Comparison of ENCODE assay signal across 23 cellular contexts in the genomic region with DNA sequence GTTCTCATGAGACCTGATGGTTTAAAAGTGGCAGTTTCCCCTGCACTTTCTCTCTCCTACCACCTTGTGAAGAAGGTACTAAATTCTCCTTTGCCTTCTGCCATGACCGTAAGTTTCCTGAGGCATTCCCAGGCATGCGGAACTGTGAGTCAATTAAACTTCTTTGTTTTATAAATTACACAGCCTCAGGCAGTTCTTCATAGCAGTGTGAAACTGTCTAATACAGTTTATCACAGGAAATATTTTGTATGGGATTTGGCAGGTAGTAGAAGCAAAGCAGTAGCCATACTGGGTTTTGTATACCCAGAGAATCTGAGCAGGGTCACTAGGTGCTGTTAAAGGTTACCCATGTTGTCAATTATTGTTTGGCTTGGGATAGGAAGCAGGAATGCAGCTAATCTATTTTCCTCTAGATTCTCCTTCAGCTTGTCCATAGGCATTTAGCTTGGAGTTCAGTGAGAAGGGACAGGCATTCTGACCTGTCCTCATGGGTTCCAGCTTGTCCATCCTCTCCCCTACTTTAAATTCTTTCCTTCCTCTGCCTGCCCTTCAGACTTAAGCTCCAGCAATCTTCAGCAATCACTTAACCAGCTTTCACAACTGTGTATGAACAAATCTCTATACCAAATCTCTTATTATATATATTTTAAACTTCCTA.
A peak's percentile ranks its signal among the peaks of the same experiment; 100 is the strongest.
DNase-seq lines count a peak whose midpoint lies in the region; TF ChIP-seq lines count a peak whose summit lies in the region.
"Had no signal": no experiment of that assay in that cellular context is flagged by ENCODE, and none has a peak within 500 bp of the region (broad histone marks: within the 10 kb centered on the region; RNA-seq: fewer than 3 reads in every experiment).

No MANE protein-coding gene starts in this region.

- H3K27me3 Mint-ChIP-seq in endodermal cell (ENCODE audit: insufficient read depth) = no peaks in the 10 kb centered on the region

- H3K27ac Mint-ChIP-seq in endodermal cell = peak overlapping the region; percentile 46
- H3K27ac Mint-ChIP-seq: CD8-positive, alpha-beta T cell had no signal

- no peaks in the 10 kb centered on the region for H3K36me3 ChIP-seq in endodermal cell (ENCODE audit: control insufficient read depth, insufficient read depth, low read length)
- H3K36me3 ChIP-seq: BLaER1 had no signal

- no peak overlapping the region for H3K4me3 Mint-ChIP-seq in endodermal cell
- H3K4me3 Mint-ChIP-seq: CD8-positive, alpha-beta T cell had no signal

- no peak for TF ChIP-seq CTCF in endodermal cell (conservative IDR thresholded peaks at IDR 0.05)

- no peaks in the 10 kb centered on the region for H3K36me3 Mint-ChIP-seq in endodermal cell (ENCODE audit: low read depth)
- H3K36me3 Mint-ChIP-seq: CD8-positive, alpha-beta T cell had no signal

- H3K9me3 ChIP-seq in endodermal cell (ENCODE audit: control insufficient read depth, low read length) = no peaks in the 10 kb centered on the region
- H3K9me3 ChIP-seq: BLaER1 had no signal

- no peak overlapping the region for H3K27ac ChIP-seq in endodermal cell (ENCODE audit: low read depth, low read length)
- H3K27ac ChIP-seq: 22Rv1, BLaER1, SK-N-MC had no signal

- no peaks in the 10 kb centered on the region for H3K9me3 Mint-ChIP-seq in endodermal cell

- H3K27me3 ChIP-seq in endodermal cell (ENCODE audit: control insufficient read depth, insufficient read depth, low read length, poor library complexity, severe bottlenecking) = no peaks in the 10 kb centered on the region
- H3K27me3 ChIP-seq: BLaER1 had no signal

- H3K9ac ChIP-seq in endodermal cell (ENCODE audit: extremely low read depth, low read length, poor library complexity, severe bottlenecking) = no peak overlapping the region
- H3K9ac ChIP-seq: BLaER1 had no signal

- DNase-seq in NCI-H146 (lab: John Stamatoyannopoulos, UW) = peak; percentile 7
- no peak for DNase-seq in NCI-H146 treated with DMSO at 0.1 percent for 48 hours (lab: John Stamatoyannopoulos, UW; ENCODE audit: unreplicated experiment)
- DNase-seq in NCI-H69 (lab: John Stamatoyannopoulos, UW) = peak; percentile 88
- no peak for DNase-seq in endodermal cell
- peak; percentile 64 for DNase-seq in kidney tubule cell (ENCODE audit: low spot score)
- no peak for DNase-seq in NCI-H1092 treated with DMSO at 0.1 percent for 48 hours (lab: John Stamatoyannopoulos, UW)
- no peak for DNase-seq in HT-29 (ENCODE audit: low spot score)
- DNase-seq in stimulated activated CD4-positive, alpha-beta T cell treated with anti-CD3 and anti-CD28 coated beads, Interleukin-2, amount 100 ng/mL, for 48 hours = no peak
- DNase-seq: ACHN; Calu3; CD8-positive, alpha-beta T cell; NCI-H1105; NCI-H1694; NCI-H2081; NCI-H2171; NCI-H345; NCI-H524; OCI-M1; SHP77 had no signal

- H3K4me1 Mint-ChIP-seq in endodermal cell = peaks cover 1% of the 10 kb centered on the region

- WGBS in endodermal cell (ENCODE audit: insufficient coverage in 1 of 2, insufficient read length in 1 of 2), 2 experiments = 93% methylated on average over 2 of the region's 2 CpGs; no CpG with 5 or more reads in 1 of the 2 experiments

- no peak overlapping the region for H3K4me3 ChIP-seq in endodermal cell (ENCODE audit: low read length)
- H3K4me3 ChIP-seq: BLaER1, K562, SK-N-MC had no signal

- H3K4me1 ChIP-seq in endodermal cell (ENCODE audit: control insufficient read depth, insufficient read depth, low read length) = no peaks in the 10 kb centered on the region
- H3K4me1 ChIP-seq: BLaER1 had no signal

Comparison
In these comparisons a context has a peak if more than half of its experiments do, and no peak if none do; other contexts are left out.
1. DNase-seq: peak in NCI-H146 (single experiment), NCI-H69 (single experiment) and kidney tubule cell (single experiment); none in NCI-H146 treated with DMSO at 0.1 percent for 48 hours (single experiment), endodermal cell (single experiment), NCI-H1092 treated with DMSO at 0.1 percent for 48 hours (single experiment), HT-29 (single experiment) and stimulated activated CD4-positive, alpha-beta T cell treated with anti-CD3 and anti-CD28 coated beads, Interleukin-2, amount 100 ng/mL, for 48 hours (0 of 2).